Comparison of ENCODE assay signal across 1 cellular context in the genomic region with DNA sequence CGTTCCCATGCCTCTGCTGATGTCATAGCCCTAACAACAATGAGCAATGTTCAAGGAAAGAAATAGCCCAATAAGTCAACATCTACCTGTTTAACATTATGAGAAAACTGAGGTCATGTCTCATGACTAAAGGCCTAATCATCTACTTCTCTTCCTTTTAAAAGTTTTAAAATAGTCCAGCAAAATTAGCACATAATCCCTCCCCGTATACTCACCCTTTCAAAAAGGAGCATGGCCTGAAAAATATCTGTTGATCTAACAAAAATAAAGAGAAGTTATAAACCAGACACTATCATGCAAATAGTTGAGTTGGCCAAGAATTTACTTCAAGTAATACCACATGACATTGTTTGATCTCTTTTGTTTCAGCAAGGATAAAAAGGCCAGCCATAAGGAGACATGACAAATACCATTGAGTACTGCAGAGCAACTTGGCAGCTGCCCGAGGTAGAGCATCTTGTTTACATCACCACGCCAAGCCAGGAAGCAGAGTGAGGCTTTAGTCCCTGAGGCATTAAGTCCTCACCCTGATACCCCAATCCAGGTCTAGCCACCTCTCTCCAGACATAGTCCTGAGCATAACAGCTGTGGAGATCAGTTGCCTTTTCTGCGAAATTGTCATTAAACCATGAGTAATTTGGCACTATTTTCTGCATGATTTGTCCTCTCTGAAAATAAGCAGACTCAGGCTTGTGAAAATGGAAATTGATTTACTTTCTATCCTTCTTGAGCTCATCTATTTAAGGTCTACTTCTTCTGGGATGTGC.
TF ChIP-seq lines count a peak whose summit lies in the region.

No MANE protein-coding gene starts in this region.

TF ChIP-seq in WTC11, 78 proteins besides CTCF, POLR2A, EP300 and RAD21 (continued from another document):
- TF ChIP-seq, protein P1, sequence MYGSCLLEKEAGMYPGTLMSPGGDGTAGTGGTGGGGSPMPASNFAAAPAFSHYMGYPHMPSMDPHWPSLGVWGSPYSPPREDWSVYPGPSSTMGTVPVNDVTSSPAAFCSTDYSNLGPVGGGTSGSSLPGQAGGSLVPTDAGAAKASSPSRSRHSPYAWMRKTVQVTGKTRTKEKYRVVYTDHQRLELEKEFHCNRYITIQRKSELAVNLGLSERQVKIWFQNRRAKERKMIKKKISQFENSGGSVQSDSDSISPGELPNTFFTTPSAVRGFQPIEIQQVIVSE (CRISPR knock-in tag; IDR thresholded peaks at IDR 0.05; ENCODE audit: borderline replicate concordance), result no peak
- TF ChIP-seq RORB (CRISPR knock-in tag; IDR thresholded peaks at IDR 0.05), result no peak
- TF ChIP-seq SP1 (CRISPR knock-in tag; conservative IDR thresholded peaks at IDR 0.05), result no peak
- TF ChIP-seq, protein P2, sequence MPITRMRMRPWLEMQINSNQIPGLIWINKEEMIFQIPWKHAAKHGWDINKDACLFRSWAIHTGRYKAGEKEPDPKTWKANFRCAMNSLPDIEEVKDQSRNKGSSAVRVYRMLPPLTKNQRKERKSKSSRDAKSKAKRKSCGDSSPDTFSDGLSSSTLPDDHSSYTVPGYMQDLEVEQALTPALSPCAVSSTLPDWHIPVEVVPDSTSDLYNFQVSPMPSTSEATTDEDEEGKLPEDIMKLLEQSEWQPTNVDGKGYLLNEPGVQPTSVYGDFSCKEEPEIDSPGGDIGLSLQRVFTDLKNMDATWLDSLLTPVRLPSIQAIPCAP (CRISPR knock-in tag; IDR thresholded peaks at IDR 0.05), result no peak
TF ChIP-seq in WTC11: peak in this region for 0.
